ENCODE assay signal across 13 cellular contexts in genomic region chr17:17176341-17176740, GRCh38. TPM values are rescaled to one million over a fixed set of nuclear protein-coding genes. Genes with fewer than 3 reads are reported as not detected.
DNase-seq lines count a peak whose midpoint lies in the region; ATAC-seq and TF ChIP-seq lines count a peak whose summit lies in the region.
"Had no signal": no experiment of that assay in that cellular context is flagged by ENCODE, and none has a peak within 500 bp of the region (broad histone marks: within the 10 kb centered on the region; RNA-seq: fewer than 3 reads in every experiment).

No MANE protein-coding gene starts in this region.

- peak overlapping the region; percentile 75 for H3K27ac Mint-ChIP-seq in activated CD8-positive, alpha-beta T cell treated with anti-CD3 and anti-CD28 coated beads for 36 hours
- peak overlapping the region in 1 of 2 donors; percentile 92 for H3K27ac Mint-ChIP-seq in effector memory CD8-positive, alpha-beta T cell

- POLR2A ChIA-PET in activated CD8-positive, alpha-beta T cell treated with anti-CD3 and anti-CD28 coated beads for 36 hours (lab: Charles Lee), result interaction anchor here (0.6 kb wide), 1 partner anchor 967 kb away, joined by 4 read pairs; no protein-coding TSS in a partner anchor

- H3K36me3 Mint-ChIP-seq in activated CD8-positive, alpha-beta T cell treated with anti-CD3 and anti-CD28 coated beads for 36 hours (ENCODE audit: low read depth), result peaks cover 52% of the 10 kb centered on the region
- peaks cover 67% of the 10 kb centered on the region for H3K36me3 Mint-ChIP-seq in effector memory CD8-positive, alpha-beta T cell (ENCODE audit: insufficient read depth)

- no peak for TF ChIP-seq CTCF in activated CD8-positive, alpha-beta T cell treated with anti-CD3 and anti-CD28 coated beads for 36 hours (IDR thresholded peaks at IDR 0.05)

- H3K4me3 Mint-ChIP-seq in activated CD8-positive, alpha-beta T cell treated with anti-CD3 and anti-CD28 coated beads for 36 hours, result no peak overlapping the region
- peak overlapping the region in 1 of 2 donors; percentile 62 for H3K4me3 Mint-ChIP-seq in effector memory CD8-positive, alpha-beta T cell

- H3K9me3 Mint-ChIP-seq in activated CD8-positive, alpha-beta T cell treated with anti-CD3 and anti-CD28 coated beads for 36 hours, result no peaks in the 10 kb centered on the region
- no peaks in the 10 kb centered on the region for H3K9me3 Mint-ChIP-seq in effector memory CD8-positive, alpha-beta T cell

- ATAC-seq in activated CD8-positive, alpha-beta T cell treated with anti-CD3 and anti-CD28 coated beads for 36 hours, result no peak
- peak; percentile 23 for ATAC-seq in effector memory CD8-positive, alpha-beta T cell (replicated peaks)
- ATAC-seq in HG02610 (IDR thresholded peaks at IDR 0.05; ENCODE audit: unreplicated experiment) (no peak), HG03175 (IDR thresholded peaks at IDR 0.05; ENCODE audit: unreplicated experiment) (no peak)
- ATAC-seq: K562 had no signal

- CTCF ChIA-PET in activated CD8-positive, alpha-beta T cell treated with anti-CD3 and anti-CD28 coated beads for 36 hours (lab: Charles Lee), result interaction anchor here (1.0 to 1.6 kb wide), 2 partner anchors 14 to 35 kb away, joined by 4 read pairs; no protein-coding TSS in a partner anchor

- peaks cover 55% of the 10 kb centered on the region for H3K4me1 Mint-ChIP-seq in activated CD8-positive, alpha-beta T cell treated with anti-CD3 and anti-CD28 coated beads for 36 hours (ENCODE audit: low read depth)
- H3K4me1 Mint-ChIP-seq in effector memory CD8-positive, alpha-beta T cell (ENCODE audit: low read depth in 2 of 2), result peaks cover 23 to 51% of the 10 kb centered on the region in 2 donors

- intact Hi-C loops in activated CD8-positive, alpha-beta T cell treated with anti-CD3 and anti-CD28 coated beads for 36 hours (cut with micrococcal nuclease), result no loop called here

- no peaks in the 10 kb centered on the region for H3K27me3 Mint-ChIP-seq in activated CD8-positive, alpha-beta T cell treated with anti-CD3 and anti-CD28 coated beads for 36 hours
- H3K27me3 Mint-ChIP-seq in effector memory CD8-positive, alpha-beta T cell, result no peaks in the 10 kb centered on the region

- peak; percentile 6 to 62 (median 34) for DNase-seq in stimulated activated naive CD4-positive, alpha-beta T cell (lab: John Stamatoyannopoulos, UW)
- DNase-seq in stimulated activated naive CD4-positive, alpha-beta T cell treated with Interleukin-2 at 50 U/mL for 16 hours (lab: John Stamatoyannopoulos, UW), result no peak
- DNase-seq in activated CD8-positive, alpha-beta T cell treated with anti-CD3 and anti-CD28 coated beads for 36 hours, result no peak
- no peak for DNase-seq in effector memory CD8-positive, alpha-beta T cell
- DNase-seq in activated CD4-positive, CD25-positive, alpha-beta regulatory T cell treated with anti-CD3 and anti-CD28 coated beads, Interleukin-2, amount 50 U/mL, for 72 hours, result no peak
- no peak for DNase-seq in germinal center (ENCODE audit: low spot score)
- DNase-seq: foreskin melanocyte, GDM1, NCI-H1092, NCI-H774 had no signal

RNA-seq across cellular contexts. Expression of gene PLD6, which starts 29.8 kb away (rescaled TPM):
- 1 to 10 TPM; 6.1 to 6.2 TPM for total RNA-seq in activated CD8-positive, alpha-beta T cell treated with anti-CD3 and anti-CD28 coated beads for 36 hours

Comparison
In these comparisons a context has a peak if more than half of its experiments do, and no peak if none do; other contexts are left out.
1. DNase-seq: peak in stimulated activated naive CD4-positive, alpha-beta T cell (6 of 6); none in stimulated activated naive CD4-positive, alpha-beta T cell treated with Interleukin-2 at 50 U/mL for 16 hours (single experiment), activated CD8-positive, alpha-beta T cell treated with anti-CD3 and anti-CD28 coated beads for 36 hours (single experiment), effector memory CD8-positive, alpha-beta T cell (0 of 3), activated CD4-positive, CD25-positive, alpha-beta regulatory T cell treated with anti-CD3 and anti-CD28 coated beads, Interleukin-2, amount 50 U/mL, for 72 hours (single experiment) and germinal center (single experiment).